9 cellular contexts compared by ENCODE assay signal in the genomic region with DNA sequence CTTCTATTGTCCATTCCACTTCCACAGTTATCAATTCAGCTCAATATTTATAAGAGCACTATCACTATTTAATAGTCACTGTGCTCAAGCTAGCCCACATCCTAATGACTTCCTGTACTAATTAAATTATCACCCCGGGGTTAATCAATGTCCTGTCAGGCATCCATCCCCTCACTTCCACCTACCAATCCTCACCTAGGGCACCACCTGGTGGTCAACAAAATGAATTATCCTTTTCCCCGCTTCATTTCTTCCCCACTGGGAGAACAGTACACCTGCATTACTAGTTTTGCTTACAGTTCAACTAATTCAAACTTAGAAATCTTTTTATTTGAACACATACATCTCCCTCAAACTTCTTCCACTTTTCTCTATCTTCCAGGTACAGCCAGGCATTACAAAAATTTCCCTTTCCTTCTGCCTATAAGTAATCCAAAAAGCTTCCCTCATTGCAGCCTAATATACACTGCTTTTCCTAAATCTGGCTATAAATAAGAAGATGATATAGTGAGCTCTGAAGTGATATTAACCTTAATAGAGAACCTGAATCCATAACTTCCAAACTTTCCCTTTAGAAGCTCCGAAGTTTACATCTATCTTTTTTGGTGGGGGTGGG.
DNase-seq lines count a peak whose midpoint lies in the region; ATAC-seq, FAIRE-seq and TF ChIP-seq lines count a peak whose summit lies in the region.
"Had no signal": no experiment of that assay in that cellular context is flagged by ENCODE, and none has a peak within 500 bp of the region (broad histone marks: within the 10 kb centered on the region; RNA-seq: fewer than 3 reads in every experiment).

No MANE protein-coding gene starts in this region.

- no peaks in the 10 kb centered on the region for H3K27me3 ChIP-seq in left lung

- H3K36me3 ChIP-seq in left lung = no peaks in the 10 kb centered on the region

- TF ChIP-seq CTCF in left lung (IDR thresholded peaks at IDR 0.05) = peak; percentile 55 to 64

- intact Hi-C loops in left lung (cut with DNase I) = loop anchor here (5.0 to 10.0 kb wide), 3 partner anchors 170 to 330 kb away; no protein-coding TSS in a partner anchor

- peak; percentile 93 for FAIRE-seq in GM18507 (lab: Jason Lieb, UNC)

- no peak overlapping the region for H3K27ac ChIP-seq in left lung
- H3K27ac ChIP-seq: skin epidermis had no signal

- peaks cover 0 to 49% of the 10 kb centered on the region in 2 donors for H3K4me1 ChIP-seq in left lung

- ATAC-seq in left lung (peak; percentile 74), HG03095 (IDR thresholded peaks at IDR 0.05; ENCODE audit: unreplicated experiment) (no peak)
- no peak for ATAC-seq in stimulated activated naive CD8-positive, alpha-beta T cell treated with anti-CD3 and anti-CD28 coated beads, Interleukin-15, Interleukin-2, amounts not matched to agents 100 U/mL and 50 U/mL, for 24 hours

- no peaks in the 10 kb centered on the region for H3K9me3 ChIP-seq in left lung

- H3K4me3 ChIP-seq in left lung = no peak overlapping the region
- H3K4me3 ChIP-seq: skin epidermis had no signal

- DNase-seq in AML-193 (lab: John Stamatoyannopoulos, UW) (peak; percentile 62 to 64), GM18507 (ENCODE audit: extremely low spot score, insufficient read length, low read depth) (peak; percentile 12), NCI-H1105 (lab: John Stamatoyannopoulos, UW) (peak; percentile 62), T-helper 1 cell (peak in 4 of 5 donors; percentile 12 to 47 (median 27)), left lung (no peak)
- peak; percentile 43 for DNase-seq in central memory CD4-positive, alpha-beta T cell
- peak; percentile 62 for DNase-seq in stimulated activated naive CD8-positive, alpha-beta T cell treated with anti-CD3 and anti-CD28 coated beads, Interleukin-15, Interleukin-2, amounts not matched to agents 100 U/mL and 50 U/mL, for 24 hours

Comparison
In these comparisons a context has a peak if more than half of its experiments do, and no peak if none do; other contexts are left out.
1. DNase-seq: peak in AML-193 (2 of 2), GM18507 (single experiment), NCI-H1105 (single experiment), T-helper 1 cell (4 of 5), central memory CD4-positive, alpha-beta T cell (single experiment) and stimulated activated naive CD8-positive, alpha-beta T cell treated with anti-CD3 and anti-CD28 coated beads, Interleukin-15, Interleukin-2, amounts not matched to agents 100 U/mL and 50 U/mL, for 24 hours (single experiment); none in left lung (0 of 2).